ENCODE assay signal across 20 cellular contexts in genomic region chrX:110244951-110245480, GRCh38.
"Had no signal": no experiment of that assay in that cellular context is flagged by ENCODE, and none has a peak within 500 bp of the region (broad histone marks: within the 10 kb centered on the region; RNA-seq: fewer than 3 reads in every experiment).

No MANE protein-coding gene starts in this region.

- H3K4me2 ChIP-seq: hepatocyte had no signal

- H3K27me3 Mint-ChIP-seq: activated CD8-positive, alpha-beta T cell treated with anti-CD3 and anti-CD28 coated beads for 36 hours; activated naive CD8-positive, alpha-beta T cell; dendritic cell treated with granulocyte-macrophage colony-stimulating factor and Interleukin-4, amounts not matched to agents 40 ng/mL and 50 ng/mL, for 4 days; stimulated activated naive B cell treated with anti-CD40 and anti-IgM and Interleukin-4, amounts not matched to agents 10 μg/mL and 1 μg/mL and 100 μg/mL, for 72 hours had no signal

- H3K4me1 ChIP-seq: lower lobe of right lung, tibial nerve, uterus had no signal

- DNase-seq: activated CD4-positive, alpha-beta T cell treated with anti-CD3 and anti-CD28 coated beads for 4 hours; activated CD8-positive, alpha-beta T cell treated with anti-CD3 and anti-CD28 coated beads for 36 hours; activated gamma-delta T cell; activated T-cell treated with anti-CD3 and anti-CD28 coated beads, Interleukin-2, amount 50 U/mL, for 4 hours; cerebellar nuclear complex; effector memory CD4-positive, alpha-beta T cell; immature natural killer cell; lower lobe of right lung; nephron progenitor cell; occipital lobe; stimulated activated CD4-positive, alpha-beta T cell treated with anti-CD3 and anti-CD28 coated beads, Interleukin-15, amount 100 ng/mL, for 24 hours; stimulated activated CD4-positive, alpha-beta T cell treated with anti-CD3 and anti-CD28 coated beads, Interleukin-4, amount 100 ng/mL, for 1 hour; stimulated activated naive B cell treated with anti-CD40 and anti-IgM and Interleukin-4, amounts not matched to agents 10 μg/mL and 1 μg/mL and 100 μg/mL, for 72 hours; uterus had no signal

- H3K27ac ChIP-seq: hepatocyte, lower lobe of right lung, tibial nerve, uterus had no signal

- H3K4me3 Mint-ChIP-seq: activated CD8-positive, alpha-beta T cell treated with anti-CD3 and anti-CD28 coated beads for 36 hours; activated naive CD8-positive, alpha-beta T cell; activated T-cell treated with anti-CD3 and anti-CD28 coated beads, Interleukin-2, amount 50 U/mL, for 4 hours; dendritic cell treated with granulocyte-macrophage colony-stimulating factor and Interleukin-4, amounts not matched to agents 40 ng/mL and 50 ng/mL, for 4 days; immature natural killer cell; mesothelial cell of epicardium; nephron progenitor cell; stimulated activated naive B cell treated with anti-CD40 and anti-IgM and Interleukin-4, amounts not matched to agents 10 μg/mL and 1 μg/mL and 100 μg/mL, for 72 hours; T-helper 1 cell treated with Interleukin-12 subunit alpha and Interleukin-12 subunit beta and Interleukin-4 antibody, amounts not matched to agents 30 μg/mL and 1 μg/mL, for 36 hours had no signal

- ATAC-seq: activated CD8-positive, alpha-beta T cell treated with anti-CD3 and anti-CD28 coated beads for 36 hours; activated T-cell treated with anti-CD3 and anti-CD28 coated beads, Interleukin-2, amount 50 U/mL, for 4 hours; lower lobe of right lung; stimulated activated naive B cell treated with anti-CD40 and anti-IgM and Interleukin-4, amounts not matched to agents 10 μg/mL and 1 μg/mL and 100 μg/mL, for 72 hours had no signal

- H3K36me3 ChIP-seq: lower lobe of right lung, tibial nerve, uterus had no signal

- H3K4me1 Mint-ChIP-seq: nephron progenitor cell had no signal

- H3K4me3 ChIP-seq: hepatocyte, lower lobe of right lung, tibial nerve, uterus had no signal

- H3K27ac Mint-ChIP-seq: activated CD8-positive, alpha-beta T cell treated with anti-CD3 and anti-CD28 coated beads for 36 hours; activated naive CD8-positive, alpha-beta T cell; dendritic cell treated with granulocyte-macrophage colony-stimulating factor and Interleukin-4, amounts not matched to agents 40 ng/mL and 50 ng/mL, for 4 days; mesothelial cell of epicardium; nephron progenitor cell; stimulated activated naive B cell treated with anti-CD40 and anti-IgM and Interleukin-4, amounts not matched to agents 10 μg/mL and 1 μg/mL and 100 μg/mL, for 72 hours; T-helper 1 cell treated with Interleukin-12 subunit alpha and Interleukin-12 subunit beta and Interleukin-4 antibody, amounts not matched to agents 30 μg/mL and 1 μg/mL, for 36 hours had no signal

- H3K27me3 ChIP-seq: hepatocyte, uterus had no signal

- H2AFZ ChIP-seq: hepatocyte had no signal

- H3K9me3 Mint-ChIP-seq: dendritic cell treated with granulocyte-macrophage colony-stimulating factor and Interleukin-4, amounts not matched to agents 40 ng/mL and 50 ng/mL, for 4 days had no signal

- H3K9me3 ChIP-seq: lower lobe of right lung, tibial nerve, uterus had no signal
